Comparison of ENCODE assay signal across 25 cellular contexts in genomic region chr11:73058989-73059674, GRCh38.
"Had no signal": no experiment of that assay in that cellular context is flagged by ENCODE, and none has a peak within 500 bp of the region (broad histone marks: within the 10 kb centered on the region; RNA-seq: fewer than 3 reads in every experiment).

No MANE protein-coding gene starts in this region.

- H3K9me3 Mint-ChIP-seq: stimulated activated effector memory CD8-positive, alpha-beta T cell treated with anti-CD3 and anti-CD28 coated beads, Interleukin-12 subunit alpha, Interleukin-12 subunit beta, amount 100 ng/mL, for 72 hours had no signal

- H3K27me3 ChIP-seq: dorsolateral prefrontal cortex, gastroesophageal sphincter, heart left ventricle, hepatocyte, right atrium auricular region, sigmoid colon, testis, tibial artery had no signal

- H3K27ac ChIP-seq: gastroesophageal sphincter, heart left ventricle, hepatocyte, prostate gland, right atrium auricular region, sigmoid colon, testis, tibial artery had no signal

- H3K4me3 Mint-ChIP-seq: naive thymus-derived CD8-positive, alpha-beta T cell; nephron progenitor cell; stimulated activated effector memory CD8-positive, alpha-beta T cell treated with anti-CD3 and anti-CD28 coated beads, Interleukin-12 subunit alpha, Interleukin-12 subunit beta, amount 100 ng/mL, for 72 hours; type B pancreatic cell had no signal

- H3K27ac Mint-ChIP-seq: nephron progenitor cell; stimulated activated effector memory CD8-positive, alpha-beta T cell treated with anti-CD3 and anti-CD28 coated beads, Interleukin-12 subunit alpha, Interleukin-12 subunit beta, amount 100 ng/mL, for 72 hours; type B pancreatic cell had no signal

- DNase-seq: dorsolateral prefrontal cortex; effector CD4-positive, alpha-beta T cell; foreskin fibroblast; heart left ventricle; kidney; mesendoderm; midbrain; naive thymus-derived CD8-positive, alpha-beta T cell; nephron progenitor cell; nucleus accumbens; sigmoid colon; stimulated activated CD4-positive, alpha-beta T cell treated with anti-CD3 and anti-CD28 coated beads, Interleukin-2, amount 100 ng/mL, for 24 hours; stimulated activated CD4-positive, alpha-beta T cell treated with anti-CD3 and anti-CD28 coated beads, Interleukin-4, amount 100 ng/mL, for 24 hours; stimulated activated naive CD8-positive, alpha-beta T cell treated with anti-CD3 and anti-CD28 coated beads, Interleukin-15, Interleukin-2, amounts not matched to agents 100 U/mL and 50 U/mL, for 24 hours; substantia nigra; testis; tibial artery had no signal

- H3K9me3 ChIP-seq: gastroesophageal sphincter, heart left ventricle, prostate gland, right atrium auricular region, sigmoid colon, testis, tibial artery had no signal

- H3K4me1 Mint-ChIP-seq: nephron progenitor cell had no signal

- ATAC-seq: gastroesophageal sphincter; heart left ventricle; left lobe of liver; naive thymus-derived CD8-positive, alpha-beta T cell had no signal

- H3K27me3 Mint-ChIP-seq: naive thymus-derived CD8-positive, alpha-beta T cell; type B pancreatic cell had no signal

- H3K36me3 ChIP-seq: gastroesophageal sphincter, prostate gland, right atrium auricular region, sigmoid colon had no signal

- H3K4me3 ChIP-seq: dorsolateral prefrontal cortex, gastroesophageal sphincter, heart left ventricle, hepatocyte, lung, prostate gland, right atrium auricular region, sigmoid colon, testis, tibial artery had no signal

- FAIRE-seq: kidney had no signal

- H3K4me2 ChIP-seq: hepatocyte had no signal

- H3K36me3 Mint-ChIP-seq: stimulated activated effector memory CD8-positive, alpha-beta T cell treated with anti-CD3 and anti-CD28 coated beads, Interleukin-12 subunit alpha, Interleukin-12 subunit beta, amount 100 ng/mL, for 72 hours had no signal

- H2AFZ ChIP-seq: hepatocyte had no signal

- H3K4me1 ChIP-seq: prostate gland had no signal
